20 cellular contexts compared by ENCODE assay signal in genomic region chrX:150291014-150291413, GRCh38.
DNase-seq lines count a peak whose midpoint lies in the region; TF ChIP-seq lines count a peak whose summit lies in the region.
"Had no signal": no experiment of that assay in that cellular context is flagged by ENCODE, and none has a peak within 500 bp of the region (broad histone marks: within the 10 kb centered on the region; RNA-seq: fewer than 3 reads in every experiment).

No MANE protein-coding gene starts in this region.

- no peaks in the 10 kb centered on the region for H3K36me3 Mint-ChIP-seq in activated naive CD4-positive, alpha-beta T cell treated with anti-CD3 and anti-CD28 coated beads for 36 hours (ENCODE audit: low read depth)
- H3K36me3 Mint-ChIP-seq: CD8-positive, alpha-beta memory T cell; mesothelial cell of epicardium had no signal

- H3K27me3 Mint-ChIP-seq in activated naive CD4-positive, alpha-beta T cell treated with anti-CD3 and anti-CD28 coated beads for 36 hours (ENCODE audit: low read depth): no peaks in the 10 kb centered on the region

- no peaks in the 10 kb centered on the region for H3K4me1 ChIP-seq in esophagus squamous epithelium

- no peak for TF ChIP-seq CTCF in esophagus squamous epithelium (IDR thresholded peaks at IDR 0.05)

- DNase-seq in HT1080 (ENCODE audit: low read depth): peak; percentile 20
- DNase-seq in caudate nucleus (lab: John Stamatoyannopoulos, UW): peak in 59 of 61 donors; percentile 15 to 90 (median 76)
- DNase-seq in hippocampal formation (lab: John Stamatoyannopoulos, UW): peak; percentile 75 to 81
- DNase-seq in putamen (ENCODE audit: low spot score): peak; percentile 92
- DNase-seq in activated naive CD4-positive, alpha-beta T cell treated with anti-CD3 and anti-CD28 coated beads for 36 hours: no peak
- no peak for DNase-seq in HK-2 (ENCODE audit: unreplicated experiment)
- no peak for DNase-seq in esophagus squamous epithelium (lab: John Stamatoyannopoulos, UW)
- DNase-seq in NCI-H524 treated with DMSO at 0.1 percent for 48 hours (lab: John Stamatoyannopoulos, UW): no peak
- DNase-seq: activated CD4-positive, alpha-beta T cell treated with anti-CD3 and anti-CD28 coated beads, Interleukin-2, amount 10 ng/mL, durations not matched to agents 7 days and 5 days; activated CD8-positive, alpha-beta memory T cell treated with anti-CD3 and anti-CD28 coated beads, Interleukin-2, amount 50 U/mL, for 4 hours; CD8-positive, alpha-beta memory T cell; DMS79 treated with DMSO at 0.1 percent for 48 hours; GM23248; kidney glomerular epithelial cell; NCI-H526 treated with DMSO at 0.1 percent for 48 hours; nephron progenitor cell; SHP77 had no signal

- no peaks in the 10 kb centered on the region for H3K36me3 ChIP-seq in esophagus squamous epithelium
- H3K36me3 ChIP-seq: thoracic aorta had no signal

- WGBS in esophagus squamous epithelium, 2 donors: 94% methylated on average over 3 of the region's 5 CpGs; no CpG with 5 or more reads in 1 of the 2 donors

- H3K27me3 ChIP-seq in esophagus squamous epithelium: no peaks in the 10 kb centered on the region

- no peak for TF ChIP-seq POLR2A in esophagus squamous epithelium (IDR thresholded peaks at IDR 0.05)

- H3K27ac Mint-ChIP-seq in activated naive CD4-positive, alpha-beta T cell treated with anti-CD3 and anti-CD28 coated beads for 36 hours: no peak overlapping the region
- H3K27ac Mint-ChIP-seq: activated CD4-positive, alpha-beta T cell treated with anti-CD3 and anti-CD28 coated beads, Interleukin-2, amount 10 ng/mL, durations not matched to agents 7 days and 5 days; CD8-positive, alpha-beta memory T cell; mesothelial cell of epicardium; nephron progenitor cell; T-helper 1 cell treated with Interleukin-12 subunit alpha and Interleukin-12 subunit beta and Interleukin-4 antibody, amounts not matched to agents 30 μg/mL and 1 μg/mL, for 36 hours had no signal

- intact Hi-C loops in activated naive CD4-positive, alpha-beta T cell treated with anti-CD3 and anti-CD28 coated beads for 36 hours (cut with micrococcal nuclease): no loop called here
- intact Hi-C loops in esophagus squamous epithelium (cut with DNase I): no loop called here

- no peaks in the 10 kb centered on the region for H3K9me3 Mint-ChIP-seq in activated naive CD4-positive, alpha-beta T cell treated with anti-CD3 and anti-CD28 coated beads for 36 hours
- H3K9me3 Mint-ChIP-seq: activated CD4-positive, alpha-beta T cell treated with anti-CD3 and anti-CD28 coated beads, Interleukin-2, amount 10 ng/mL, durations not matched to agents 7 days and 5 days; CD8-positive, alpha-beta memory T cell; T-helper 1 cell treated with Interleukin-12 subunit alpha and Interleukin-12 subunit beta and Interleukin-4 antibody, amounts not matched to agents 30 μg/mL and 1 μg/mL, for 36 hours had no signal

- no peak overlapping the region for H3K4me3 Mint-ChIP-seq in activated naive CD4-positive, alpha-beta T cell treated with anti-CD3 and anti-CD28 coated beads for 36 hours
- H3K4me3 Mint-ChIP-seq: activated CD4-positive, alpha-beta T cell treated with anti-CD3 and anti-CD28 coated beads, Interleukin-2, amount 10 ng/mL, durations not matched to agents 7 days and 5 days; CD8-positive, alpha-beta memory T cell; mesothelial cell of epicardium; nephron progenitor cell; T-helper 1 cell treated with Interleukin-12 subunit alpha and Interleukin-12 subunit beta and Interleukin-4 antibody, amounts not matched to agents 30 μg/mL and 1 μg/mL, for 36 hours had no signal

- H3K9me3 ChIP-seq in esophagus squamous epithelium: no peaks in the 10 kb centered on the region
- H3K9me3 ChIP-seq: thoracic aorta had no signal

- H3K27ac ChIP-seq in caudate nucleus (ENCODE audit: low read depth, low read length) (no peak overlapping the region), esophagus squamous epithelium (no peak overlapping the region)
- H3K27ac ChIP-seq: GM23248, thoracic aorta had no signal

- no peaks in the 10 kb centered on the region for H3K4me1 Mint-ChIP-seq in activated naive CD4-positive, alpha-beta T cell treated with anti-CD3 and anti-CD28 coated beads for 36 hours (ENCODE audit: low read depth)
- H3K4me1 Mint-ChIP-seq: activated CD4-positive, alpha-beta T cell treated with anti-CD3 and anti-CD28 coated beads, Interleukin-2, amount 10 ng/mL, durations not matched to agents 7 days and 5 days; CD8-positive, alpha-beta memory T cell; mesothelial cell of epicardium; nephron progenitor cell had no signal

- CTCF ChIA-PET in activated naive CD4-positive, alpha-beta T cell treated with anti-CD3 and anti-CD28 coated beads for 36 hours (lab: Charles Lee): no interaction called here

- H3K4me3 ChIP-seq in esophagus squamous epithelium: no peak overlapping the region
- H3K4me3 ChIP-seq: GM23248, thoracic aorta had no signal

Comparison
In these comparisons a context has a peak if more than half of its experiments do, and no peak if none do; other contexts are left out.
1. DNase-seq: peak in HT1080 (single experiment), caudate nucleus (59 of 61), hippocampal formation (2 of 2) and putamen (single experiment); none in activated naive CD4-positive, alpha-beta T cell treated with anti-CD3 and anti-CD28 coated beads for 36 hours (single experiment), HK-2 (single experiment), esophagus squamous epithelium (single experiment) and NCI-H524 treated with DMSO at 0.1 percent for 48 hours (single experiment).